ENCODE assay signal across 23 cellular contexts in genomic region chr3:166282931-166283330, GRCh38.
"Had no signal": no experiment of that assay in that cellular context is flagged by ENCODE, and none has a peak within 500 bp of the region (broad histone marks: within the 10 kb centered on the region; RNA-seq: fewer than 3 reads in every experiment).

No MANE protein-coding gene starts in this region.

- H3K27ac Mint-ChIP-seq: natural killer cell treated with Interleukin-12 subunit alpha and Interleukin-12 subunit beta and Interleukin-15 and Interleukin-18, amount 100 ng/mL, for 72 hours; progenitor cell of endocrine pancreas; stimulated activated effector memory CD8-positive, alpha-beta T cell treated with anti-CD3 and anti-CD28 coated beads, Interleukin-12 subunit alpha, Interleukin-12 subunit beta, amount 100 ng/mL, for 72 hours had no signal

- H3K27ac ChIP-seq: heart left ventricle, left lung, lower lobe of right lung, pancreas, right lobe of liver, suprapubic skin, tibial artery, upper lobe of left lung, uterus had no signal

- H3K27me3 Mint-ChIP-seq: natural killer cell treated with Interleukin-12 subunit alpha and Interleukin-12 subunit beta and Interleukin-15 and Interleukin-18, amount 100 ng/mL, for 72 hours; progenitor cell of endocrine pancreas had no signal

- FAIRE-seq: endometrium, frontal cortex, pancreas had no signal

- H3K36me3 ChIP-seq: heart left ventricle, left lung, lower lobe of right lung, pancreas, right lobe of liver, suprapubic skin, tibial artery, upper lobe of left lung, uterus had no signal

- H3K4me1 ChIP-seq: heart left ventricle, left lung, lower lobe of right lung, pancreas, right lobe of liver, suprapubic skin, tibial artery, upper lobe of left lung, uterus had no signal

- DNase-seq: effector memory CD4-positive, alpha-beta T cell; heart left ventricle; hippocampal formation; kidney glomerular epithelial cell; left lung; lower lobe of right lung; mesenchymal stem cell; nucleus accumbens; pancreas; right lobe of liver; stimulated activated CD4-positive, alpha-beta T cell treated with anti-CD3 and anti-CD28 coated beads, Interleukin-4, amount 100 ng/mL, for 1 hour; stimulated activated CD8-positive, alpha-beta memory T cell treated with anti-CD3 and anti-CD28 coated beads, Interleukin-4, amount 100 ng/mL, for 48 hours; stimulated activated naive CD8-positive, alpha-beta T cell treated with anti-CD3 and anti-CD28 coated beads, Interleukin-15, Interleukin-2, amounts not matched to agents 100 U/mL and 50 U/mL, for 24 hours; tibial artery; upper lobe of left lung; uterus had no signal

- H3K4me1 Mint-ChIP-seq: stimulated activated effector memory CD8-positive, alpha-beta T cell treated with anti-CD3 and anti-CD28 coated beads, Interleukin-12 subunit alpha, Interleukin-12 subunit beta, amount 100 ng/mL, for 72 hours had no signal

- ATAC-seq: esophagus mucosa; heart left ventricle; left lung; lower lobe of right lung; natural killer cell treated with Interleukin-12 subunit alpha and Interleukin-12 subunit beta and Interleukin-15 and Interleukin-18, amount 100 ng/mL, for 72 hours; pancreas; right lobe of liver; stimulated activated effector memory CD8-positive, alpha-beta T cell treated with anti-CD3 and anti-CD28 coated beads, Interleukin-12 subunit alpha, Interleukin-12 subunit beta, amount 100 ng/mL, for 72 hours; stimulated activated naive CD8-positive, alpha-beta T cell treated with anti-CD3 and anti-CD28 coated beads, Interleukin-15, Interleukin-2, amounts not matched to agents 100 U/mL and 50 U/mL, for 24 hours had no signal

- H3K4me3 ChIP-seq: heart left ventricle, left lung, lower lobe of right lung, pancreas, right lobe of liver, upper lobe of left lung, uterus had no signal

- H3K27me3 ChIP-seq: heart left ventricle, left lung, pancreas, right lobe of liver, suprapubic skin, tibial artery, upper lobe of left lung, uterus had no signal

- H3K36me3 Mint-ChIP-seq: stimulated activated effector memory CD8-positive, alpha-beta T cell treated with anti-CD3 and anti-CD28 coated beads, Interleukin-12 subunit alpha, Interleukin-12 subunit beta, amount 100 ng/mL, for 72 hours had no signal

- H3K4me3 Mint-ChIP-seq: natural killer cell treated with Interleukin-12 subunit alpha and Interleukin-12 subunit beta and Interleukin-15 and Interleukin-18, amount 100 ng/mL, for 72 hours; stimulated activated effector memory CD8-positive, alpha-beta T cell treated with anti-CD3 and anti-CD28 coated beads, Interleukin-12 subunit alpha, Interleukin-12 subunit beta, amount 100 ng/mL, for 72 hours had no signal

- H3K9me3 ChIP-seq: heart left ventricle, left lung, lower lobe of right lung, right lobe of liver, suprapubic skin, tibial artery, upper lobe of left lung, uterus had no signal
